Comparison of ENCODE assay signal across 8 cellular contexts in genomic region chr2:118865106-118865505, GRCh38. TPM values are rescaled to one million over a fixed set of nuclear protein-coding genes. Genes with fewer than 3 reads are reported as not detected.
DNase-seq lines count a peak whose midpoint lies in the region; ATAC-seq, FAIRE-seq and TF ChIP-seq lines count a peak whose summit lies in the region.

No MANE protein-coding gene starts in this region.

- no peak for TF ChIP-seq EP300 in K562 (IDR thresholded peaks at IDR 0.05; ENCODE audit: low read length)

- intact Hi-C loops in K562 (cut with micrococcal nuclease) (loop anchor here (1.0 to 2.0 kb wide), 3 partner anchors 494 to 818 kb away; no protein-coding TSS in a partner anchor), left lung (cut with DNase I) (loop anchor here in 1 of 2 donors (10.0 kb wide), 1 partner anchor 820 kb away; no protein-coding TSS in a partner anchor)

- peaks cover 0 to 14% of the 10 kb centered on the region in 2 experiments; a peak in 3 of 5 replicates for H3K27me3 ChIP-seq in K562 (ENCODE audit: control insufficient read depth in 2 of 2, insufficient read depth in 2 of 2, low read length in 2 of 2)
- H3K27me3 ChIP-seq in left lung, result peaks cover 18 to 49% of the 10 kb centered on the region in 2 donors

- in situ Hi-C loops in K562 (cut with MboI), result loop anchor here (10.0 kb wide), 1 partner anchor 830 kb away; no protein-coding TSS in a partner anchor

- TF ChIP-seq CTCF in K562 (IDR thresholded peaks at IDR 0.05 in 2 of 3, conservative IDR thresholded peaks at IDR 0.05 in 1 of 3; ENCODE audit: insufficient read depth in 2 of 3, low read depth in 1 of 3, low read length in 3 of 3), result peak; percentile 78 to 84 (median 83)
- TF ChIP-seq CTCF in left lung (IDR thresholded peaks at IDR 0.05), result peak; percentile 44 to 52

- POLR2A ChIA-PET in K562 (lab: Yijun Ruan, JAX), result no interaction called here

- H3K79me2 ChIP-seq in K562 (ENCODE audit: control insufficient read depth, insufficient read depth, low read length), result no peaks in the 10 kb centered on the region

- no peak overlapping the region for H2AFZ ChIP-seq in K562 (ENCODE audit: low read depth, low read length)

- H3K4me3 ChIP-seq in K562, result no peak overlapping the region
- H3K4me3 ChIP-seq in left lung, result no peak overlapping the region

- FAIRE-seq in K562 (lab: Jason Lieb, UNC) (peak; percentile 61), urothelium cell line (lab: Jason Lieb, UNC) (no peak)

- no peak overlapping the region for H3K27ac ChIP-seq in K562 (ENCODE audit: extremely low read depth, low read depth, low read length)
- H3K27ac ChIP-seq in left lung, result no peak overlapping the region

- DNase-seq in EH (ENCODE audit: low read depth) (peak; percentile 64), NCI-H524 (lab: John Stamatoyannopoulos, UW) (peak; percentile 17 to 69), K562 (ENCODE audit: extremely low read depth in 1 of 4, low spot score in 3 of 4) (peak; percentile 48 to 72 (median 58)), left lung (no peak), urothelium cell line (ENCODE audit: low spot score) (peak; percentile 80), ureter (ENCODE audit: low spot score) (no peak)

- no peak overlapping the region for H3K9ac ChIP-seq in K562 (ENCODE audit: insufficient read depth in 1 of 2, low read depth in 2 of 2, low read length in 2 of 2)

- no peaks in the 10 kb centered on the region for H3K9me1 ChIP-seq in K562 (ENCODE audit: control insufficient read depth, insufficient read depth, low read length)

- TF ChIP-seq POLR2A in K562 (conservative IDR thresholded peaks at IDR 0.05), result no peak

- ATAC-seq in GM19395 (IDR thresholded peaks at IDR 0.05; ENCODE audit: unreplicated experiment) (peak; percentile 97), HG03159 (IDR thresholded peaks at IDR 0.05; ENCODE audit: unreplicated experiment) (peak; percentile 98), K562 (peak; percentile 99), left lung (peak; percentile 89)

- no peaks in the 10 kb centered on the region for H3K4me1 ChIP-seq in K562 (replicated peaks in 1 of 2; ENCODE audit: control insufficient read depth in 2 of 2, insufficient read depth in 2 of 2, low read length in 2 of 2)
- no peaks in the 10 kb centered on the region for H3K4me1 ChIP-seq in left lung

- H3K36me3 ChIP-seq in K562 (ENCODE audit: control insufficient read depth, insufficient read depth, low read length) (no peaks in the 10 kb centered on the region), left lung (no peaks in the 10 kb centered on the region)

- no peak overlapping the region for H3K4me2 ChIP-seq in K562 (ENCODE audit: insufficient read depth, low read length)

- no TSS peak for BruUV-seq in K562 (replicated peaks; lab: Mats Ljungman, UMichigan)

- H3K9me3 ChIP-seq in K562 (replicated peaks; ENCODE audit: control insufficient read depth, insufficient read depth, low read depth, low read length) (no peaks in the 10 kb centered on the region), left lung (no peaks in the 10 kb centered on the region)

- CTCF ChIA-PET in K562 (lab: Yijun Ruan, JAX; ENCODE audit: low intra/inter-chr PET ratio), result interaction anchor here (0.7 to 1.9 kb wide), 4 partner anchors 434 to 818 kb away, joined by 3 to 11 read pairs (median 4); no protein-coding TSS in a partner anchor

- WGBS in K562 (ENCODE audit: insufficient coverage, low coverage, missing lambda C conversion rate), result 2% methylated on average over 3 of the region's 3 CpGs

- TF ChIP-seq RAD21 in K562 (CRISPR knock-in tag; conservative IDR thresholded peaks at IDR 0.05 in 1 of 2, IDR thresholded peaks at IDR 0.05 in 1 of 2), result peak; percentile 88 to 89

- H4K20me1 ChIP-seq in K562 (replicated peaks; ENCODE audit: control insufficient read depth, insufficient read depth, low read length), result no peaks in the 10 kb centered on the region

TF ChIP-seq in K562, 482 proteins besides CTCF, POLR2A, EP300 and RAD21:
- TF ChIP-seq ZNF232 (CRISPR knock-in tag; IDR thresholded peaks at IDR 0.05) (no peak), ATF7 (IDR thresholded peaks at IDR 0.05) (no peak), SMC3 (conservative IDR thresholded peaks at IDR 0.05; ENCODE audit: insufficient read depth, low read depth, low read length) (peak; percentile 80), MCM5 (IDR thresholded peaks at IDR 0.05; ENCODE audit: low read depth) (no peak), DEAF1 (CRISPR knock-in tag; IDR thresholded peaks at IDR 0.05) (peak; percentile 78), STAG1 (CRISPR knock-in tag; IDR thresholded peaks at IDR 0.05; ENCODE audit: borderline replicate concordance) (peak; percentile 87), CREB1 (IDR thresholded peaks at IDR 0.05) (no peak), CREB1 (CRISPR knock-in tag; IDR thresholded peaks at IDR 0.05) (no peak), NEUROD1 (IDR thresholded peaks at IDR 0.05; ENCODE audit: borderline replicate concordance, low read depth, low read length, partially characterized antibody) (no peak), ARID2 (IDR thresholded peaks at IDR 0.05) (0 out of 2 replicates have a peak, but pooled peaks have one; percentile 43), ZKSCAN1 (IDR thresholded peaks at IDR 0.05; ENCODE audit: low read depth, low read length) (no peak), SIX5 (IDR thresholded peaks at IDR 0.05; ENCODE audit: borderline replicate concordance in 1 of 2, insufficient read depth in 1 of 2, low read depth in 1 of 2, low read length in 2 of 2) (no peak)
- TF ChIP-seq, protein P1, sequence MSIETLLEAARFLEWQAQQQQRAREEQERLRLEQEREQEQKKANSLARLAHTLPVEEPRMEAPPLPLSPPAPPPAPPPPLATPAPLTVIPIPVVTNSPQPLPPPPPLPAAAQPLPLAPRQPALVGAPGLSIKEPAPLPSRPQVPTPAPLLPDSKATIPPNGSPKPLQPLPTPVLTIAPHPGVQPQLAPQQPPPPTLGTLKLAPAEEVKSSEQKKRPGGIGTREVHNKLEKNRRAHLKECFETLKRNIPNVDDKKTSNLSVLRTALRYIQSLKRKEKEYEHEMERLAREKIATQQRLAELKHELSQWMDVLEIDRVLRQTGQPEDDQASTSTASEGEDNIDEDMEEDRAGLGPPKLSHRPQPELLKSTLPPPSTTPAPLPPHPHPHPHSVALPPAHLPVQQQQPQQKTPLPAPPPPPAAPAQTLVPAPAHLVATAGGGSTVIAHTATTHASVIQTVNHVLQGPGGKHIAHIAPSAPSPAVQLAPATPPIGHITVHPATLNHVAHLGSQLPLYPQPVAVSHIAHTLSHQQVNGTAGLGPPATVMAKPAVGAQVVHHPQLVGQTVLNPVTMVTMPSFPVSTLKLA (conservative IDR thresholded peaks at IDR 0.05), result no peak

RNA-seq across cellular contexts. Expression of gene EN1, which starts 17.7 kb away (rescaled TPM):
- 1.1 TPM in 1 of 2 replicates, not detected in the other for total RNA-seq in K562 (2011; cell fraction: chromatin; rRNA removed; ENCODE audit: low replicate concordance)
- total RNA-seq in K562 (2011; cell fraction: nucleolus; rRNA removed), result 0.67 TPM in 1 of 2 replicates, not detected in the other
- not detected in 2 replicates for total RNA-seq in K562 (2011; cell fraction: nucleoplasm; rRNA removed)
- 1.5 and 1.9 TPM in 2 replicates for total RNA-seq in K562 (2014; rRNA removed)
- 0.64 and 0.76 TPM in 2 replicates for total RNA-seq in K562 (2014; rRNA removed; fragmentation: Illumina TruSeq; extraction: Trizol)
- 0.51 and 0.75 TPM in 2 replicates for total RNA-seq in K562 (2015; rRNA removed; fragmentation: Illumina TruSeq; extraction: Trizol)
- 2.0 and 2.5 TPM in 2 replicates for total RNA-seq in K562 (2021)
- polyA plus RNA-seq in K562 (2011; rRNA removed), result 0.03 and 0.06 TPM in 2 replicates
- polyA plus RNA-seq in K562 (2011; cell fraction: cytosol; rRNA removed), result 0.09 TPM in 1 of 2 replicates, not detected in the other
- 0.28 TPM in 1 of 2 replicates, not detected in the other for polyA plus RNA-seq in K562 (2011; cell fraction: nucleus; rRNA removed)
- 1.0 and 2.5 TPM in 2 replicates for polyA plus RNA-seq in K562 (2012)
- 0.95 and 0.98 TPM in 2 replicates for polyA plus RNA-seq in K562 (2014; fragmentation: Illumina TruSeq; extraction: Trizol)
- polyA plus RNA-seq in K562 (2014; fragmentation: Nextera tagmentation; extraction: Ambion mirVana), result under 1 TPM; 0.06 to 0.10 TPM
- polyA plus RNA-seq in K562 (2014; rRNA removed), result 0.46 and 1.1 TPM in 2 replicates
- 0.30 and 0.32 TPM in 2 replicates for polyA minus RNA-seq in K562 (2011; rRNA and poly(A)+ RNA removed)
- 0.29 TPM in 1 of 2 replicates, not detected in the other for polyA minus RNA-seq in K562 (2011; cell fraction: cytosol; rRNA and poly(A)+ RNA removed)
- polyA minus RNA-seq in K562 (2011; cell fraction: nucleus; rRNA and poly(A)+ RNA removed), result 0.40 and 0.89 TPM in 2 replicates
- not detected for total RNA-seq in left lung
- not detected for total RNA-seq in ureter

Comparison
In these comparisons a context has a peak if more than half of its experiments do, and no peak if none do; other contexts are left out.
1. DNase-seq: peak in EH (single experiment), NCI-H524 (2 of 2), K562 (4 of 4) and urothelium cell line (single experiment); none in left lung (0 of 2) and ureter (single experiment).
2. Peak in every context shown above with its lines, with median percentiles within 50 percentile points of each other: ATAC-seq.